Comparison of ENCODE assay signal across 9 cellular contexts in the genomic region with DNA sequence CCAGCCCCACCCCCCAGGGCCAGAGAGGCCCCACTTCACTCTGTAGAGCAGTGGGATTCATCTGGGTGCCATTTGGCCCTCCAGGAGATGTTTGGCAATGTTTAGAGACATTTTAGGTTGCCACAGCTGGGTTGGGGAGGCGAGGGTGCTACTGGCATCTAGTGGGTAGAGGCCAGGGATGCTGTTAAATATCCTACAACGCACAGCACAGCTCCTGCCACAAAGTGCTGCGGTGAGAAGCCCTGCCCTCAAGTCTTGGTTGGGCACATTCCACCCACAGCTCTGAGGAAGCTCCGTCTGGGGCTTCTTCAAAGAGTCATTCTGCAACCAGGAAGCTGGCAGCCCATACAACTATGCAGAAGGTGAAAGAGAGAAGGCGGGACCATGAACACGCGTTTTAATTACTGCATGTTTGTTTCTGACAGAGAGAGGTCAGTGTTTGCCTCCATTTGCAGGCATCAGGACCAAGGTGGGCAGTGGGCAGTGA. TPM values are rescaled to one million over a fixed set of nuclear protein-coding genes. Genes with fewer than 3 reads are reported as not detected.
DNase-seq lines count a peak whose midpoint lies in the region; ATAC-seq, FAIRE-seq and TF ChIP-seq lines count a peak whose summit lies in the region.
"Had no signal": no experiment of that assay in that cellular context is flagged by ENCODE, and none has a peak within 500 bp of the region (broad histone marks: within the 10 kb centered on the region; RNA-seq: fewer than 3 reads in every experiment).

No MANE protein-coding gene starts in this region.

- peak; percentile 89 for DNase-seq in activated CD8-positive, alpha-beta T cell treated with anti-CD3 and anti-CD28 coated beads, Interleukin-2, amount 10 ng/mL, durations not matched to agents 7 days and 5 days
- DNase-seq in kidney (peak; percentile 73), mammary epithelial cell (no peak), uterus (no peak), RKO (ENCODE audit: low spot score) (no peak)

- TF ChIP-seq CTCF in kidney (IDR thresholded peaks at IDR 0.05; ENCODE audit: borderline replicate concordance, extremely low read depth, insufficient read depth) (no peak), mammary epithelial cell (conservative IDR thresholded peaks at IDR 0.05 in 1 of 2, IDR thresholded peaks at IDR 0.05 in 1 of 2; ENCODE audit: extremely low read depth in 1 of 2, insufficient read depth in 1 of 2, low read depth in 1 of 2, low read length in 2 of 2) (no peak), uterus (IDR thresholded peaks at IDR 0.05) (no peak)

- H3K27ac Mint-ChIP-seq in activated CD8-positive, alpha-beta T cell treated with anti-CD3 and anti-CD28 coated beads, Interleukin-2, amount 10 ng/mL, durations not matched to agents 7 days and 5 days: peak overlapping the region; percentile 83
- H3K27ac Mint-ChIP-seq in stimulated activated naive CD8-positive, alpha-beta T cell treated with anti-CD3 and anti-CD28 coated beads, Interleukin-15, Interleukin-2, amounts not matched to agents 100 ng/mL and 50 ng/mL, for 24 hours: peak overlapping the region; percentile 92

- BruUV-seq in mammary epithelial cell (replicated peaks; lab: Mats Ljungman, UMichigan): no TSS peak

- POLR2A ChIA-PET in activated CD8-positive, alpha-beta T cell treated with anti-CD3 and anti-CD28 coated beads, Interleukin-2, amount 10 ng/mL, durations not matched to agents 7 days and 5 days (lab: Charles Lee): interaction anchor here (0.6 to 13.9 kb wide), 12 partner anchors 10 to 458 kb away, joined by 3 to 779 read pairs (median 15); a partner anchor contains a TSS

- 84% methylated on average over 7 of the region's 7 CpGs for WGBS in mammary epithelial cell (ENCODE audit: low coverage, missing lambda C conversion rate)

- intact Hi-C loops in kidney (cut with DNase I): no loop called here
- intact Hi-C loops in mammary epithelial cell (cut with micrococcal nuclease): no loop called here
- intact Hi-C loops in uterus (cut with DNase I; ENCODE audit: low total_unique reads): no loop called here

- H3K36me3 ChIP-seq in kidney (ENCODE audit: control insufficient read depth in 1 of 2, insufficient read depth in 2 of 2, low read length in 2 of 2): no peaks in the 10 kb centered on the region
- H3K36me3 ChIP-seq in mammary epithelial cell (ENCODE audit: insufficient read depth, low read length): no peaks in the 10 kb centered on the region
- H3K36me3 ChIP-seq in uterus: no peaks in the 10 kb centered on the region

- H3K9me3 ChIP-seq in kidney (ENCODE audit: control insufficient read depth in 1 of 2, low read length in 2 of 2) (no peaks in the 10 kb centered on the region), mammary epithelial cell (replicated peaks; ENCODE audit: insufficient read depth, low read length) (no peaks in the 10 kb centered on the region), uterus (no peaks in the 10 kb centered on the region)

- no peaks in the 10 kb centered on the region for H4K20me1 ChIP-seq in mammary epithelial cell (ENCODE audit: insufficient read depth, low read length)

- H3K4me2 ChIP-seq in mammary epithelial cell (ENCODE audit: insufficient read depth, low read depth, low read length): no peak overlapping the region

- H3K4me3 Mint-ChIP-seq in activated CD8-positive, alpha-beta T cell treated with anti-CD3 and anti-CD28 coated beads, Interleukin-2, amount 10 ng/mL, durations not matched to agents 7 days and 5 days: peak overlapping the region; percentile 56
- H3K4me3 Mint-ChIP-seq in stimulated activated naive CD8-positive, alpha-beta T cell treated with anti-CD3 and anti-CD28 coated beads, Interleukin-15, Interleukin-2, amounts not matched to agents 100 ng/mL and 50 ng/mL, for 24 hours: peak overlapping the region; percentile 69

- no peaks in the 10 kb centered on the region for H3K27me3 Mint-ChIP-seq in activated CD8-positive, alpha-beta T cell treated with anti-CD3 and anti-CD28 coated beads, Interleukin-2, amount 10 ng/mL, durations not matched to agents 7 days and 5 days (ENCODE audit: low read depth)
- H3K27me3 Mint-ChIP-seq in stimulated activated naive CD8-positive, alpha-beta T cell treated with anti-CD3 and anti-CD28 coated beads, Interleukin-15, Interleukin-2, amounts not matched to agents 100 ng/mL and 50 ng/mL, for 24 hours: no peaks in the 10 kb centered on the region

- H3K9me3 Mint-ChIP-seq in activated CD8-positive, alpha-beta T cell treated with anti-CD3 and anti-CD28 coated beads, Interleukin-2, amount 10 ng/mL, durations not matched to agents 7 days and 5 days (ENCODE audit: insufficient read depth): no peaks in the 10 kb centered on the region
- no peaks in the 10 kb centered on the region for H3K9me3 Mint-ChIP-seq in stimulated activated naive CD8-positive, alpha-beta T cell treated with anti-CD3 and anti-CD28 coated beads, Interleukin-15, Interleukin-2, amounts not matched to agents 100 ng/mL and 50 ng/mL, for 24 hours

- no peak for FAIRE-seq in kidney (lab: Jason Lieb, UNC)

- ATAC-seq in GM19397 (IDR thresholded peaks at IDR 0.05; ENCODE audit: unreplicated experiment): peak; percentile 52
- ATAC-seq in HG03442 (IDR thresholded peaks at IDR 0.05; ENCODE audit: unreplicated experiment): peak; percentile 69
- ATAC-seq in activated CD8-positive, alpha-beta T cell treated with anti-CD3 and anti-CD28 coated beads, Interleukin-2, amount 10 ng/mL, durations not matched to agents 7 days and 5 days: peak; percentile 75

- H3K9ac ChIP-seq in kidney (ENCODE audit: low read length in 2 of 2): no peak overlapping the region
- H3K9ac ChIP-seq in mammary epithelial cell (ENCODE audit: insufficient read depth, low read length): no peak overlapping the region

- no peaks in the 10 kb centered on the region for H3K27me3 ChIP-seq in mammary epithelial cell (ENCODE audit: insufficient read depth, low read length)
- no peaks in the 10 kb centered on the region for H3K27me3 ChIP-seq in uterus

- peaks cover 11% of the 10 kb centered on the region for H3K36me3 Mint-ChIP-seq in activated CD8-positive, alpha-beta T cell treated with anti-CD3 and anti-CD28 coated beads, Interleukin-2, amount 10 ng/mL, durations not matched to agents 7 days and 5 days (ENCODE audit: low read depth)
- no peaks in the 10 kb centered on the region for H3K36me3 Mint-ChIP-seq in stimulated activated naive CD8-positive, alpha-beta T cell treated with anti-CD3 and anti-CD28 coated beads, Interleukin-15, Interleukin-2, amounts not matched to agents 100 ng/mL and 50 ng/mL, for 24 hours (ENCODE audit: low read depth)

- TF ChIP-seq POLR2A in uterus (IDR thresholded peaks at IDR 0.05): no peak

- H3K27ac ChIP-seq in kidney (ENCODE audit: low read depth in 2 of 2, low read length in 2 of 2) (no peak overlapping the region), mammary epithelial cell (ENCODE audit: insufficient read depth, low read depth, low read length) (no peak overlapping the region), uterus (no peak overlapping the region)

- no peak overlapping the region for H2AFZ ChIP-seq in mammary epithelial cell (ENCODE audit: low read depth, low read length)

- dilution Hi-C loops in mammary epithelial cell (cut with HindIII; ENCODE audit: low sequenced_read_pairs): no loop called here

- H3K4me3 ChIP-seq in kidney (ENCODE audit: low read length in 2 of 2) (no peak overlapping the region), mammary epithelial cell (replicated peaks in 1 of 3; ENCODE audit: insufficient read depth in 1 of 3, low read depth in 2 of 3, low read length in 3 of 3) (no peak overlapping the region), uterus (no peak overlapping the region)

- CTCF ChIA-PET in activated CD8-positive, alpha-beta T cell treated with anti-CD3 and anti-CD28 coated beads, Interleukin-2, amount 10 ng/mL, durations not matched to agents 7 days and 5 days (lab: Charles Lee): interaction anchor here (0.6 to 6.2 kb wide), 32 partner anchors 9 to 415 kb away, joined by 3 to 173 read pairs (median 4); no protein-coding TSS in a partner anchor
- CTCF ChIA-PET in mammary epithelial cell (lab: Charles Lee; ENCODE audit: low non-redundant PET): no interaction called here

- H3K4me1 ChIP-seq in kidney (ENCODE audit: control insufficient read depth in 1 of 2, insufficient read depth in 1 of 2, low read depth in 1 of 2, low read length in 2 of 2) (no peaks in the 10 kb centered on the region), mammary epithelial cell (ENCODE audit: insufficient read depth, low read length) (peaks cover 16% of the 10 kb centered on the region), uterus (no peaks in the 10 kb centered on the region)

- H3K79me2 ChIP-seq in mammary epithelial cell (ENCODE audit: insufficient read depth, low read length): no peaks in the 10 kb centered on the region

- in situ Hi-C loops in mammary epithelial cell (cut with MboI; ENCODE audit: low sequenced_read_pairs in 2 of 2): no loop called here

- H3K4me1 Mint-ChIP-seq in activated CD8-positive, alpha-beta T cell treated with anti-CD3 and anti-CD28 coated beads, Interleukin-2, amount 10 ng/mL, durations not matched to agents 7 days and 5 days (ENCODE audit: low read depth): peaks cover 88% of the 10 kb centered on the region
- H3K4me1 Mint-ChIP-seq in stimulated activated naive CD8-positive, alpha-beta T cell treated with anti-CD3 and anti-CD28 coated beads, Interleukin-15, Interleukin-2, amounts not matched to agents 100 ng/mL and 50 ng/mL, for 24 hours (ENCODE audit: low read depth): peaks cover 94% of the 10 kb centered on the region

RNA-seq across cellular contexts. Expression of a gene that starts 48.1 kb away (rescaled TPM):
- total RNA-seq in activated CD8-positive, alpha-beta T cell treated with anti-CD3 and anti-CD28 coated beads, Interleukin-2, amount 10 ng/mL, durations not matched to agents 7 days and 5 days: not detected
- total RNA-seq in kidney: not detected
- not detected for polyA plus RNA-seq in kidney (ENCODE audit: insufficient read depth, low read depth, low replicate concordance)
- not detected for total RNA-seq in mammary epithelial cell
- polyA plus RNA-seq in mammary epithelial cell: not detected
- not detected for polyA minus RNA-seq in mammary epithelial cell
- under 1 TPM in 1 of 4 donors, not detected in 3; 0.07 TPM for total RNA-seq in uterus
- polyA plus RNA-seq: neural cell had no signal

Comparison
In these comparisons a context has a peak if more than half of its experiments do, and no peak if none do; other contexts are left out.
1. DNase-seq: peak in activated CD8-positive, alpha-beta T cell treated with anti-CD3 and anti-CD28 coated beads, Interleukin-2, amount 10 ng/mL, durations not matched to agents 7 days and 5 days (single experiment) and kidney (single experiment); none in mammary epithelial cell (single experiment), uterus (0 of 2) and RKO (single experiment).
2. Peak in every context shown above with its lines, with median percentiles within 50 percentile points of each other: ATAC-seq.